In the genomic region with DNA sequence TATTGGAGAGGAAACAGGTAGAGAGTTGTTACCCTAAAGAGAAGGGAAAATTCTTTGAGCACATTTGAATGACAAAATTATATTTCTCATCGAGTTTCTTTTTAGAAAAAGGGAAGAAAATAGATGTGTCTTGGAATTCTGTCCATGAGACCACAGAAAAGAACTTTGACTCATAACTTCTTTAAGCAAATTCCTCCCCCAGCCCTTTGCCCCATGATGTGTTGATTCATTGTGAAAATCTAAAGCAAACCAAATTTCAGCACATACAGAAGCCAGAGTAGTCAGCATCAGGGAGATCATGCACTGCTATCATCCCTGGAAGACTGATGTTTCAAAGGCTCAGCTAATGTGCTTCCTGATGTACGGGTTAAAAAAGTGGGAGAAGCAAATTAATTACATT, we compare ENCODE assay signal across 16 cellular contexts.
A peak's percentile ranks its signal among the peaks of the same experiment; 100 is the strongest.
DNase-seq lines count a peak whose midpoint lies in the region; ATAC-seq and TF ChIP-seq lines count a peak whose summit lies in the region.
"Had no signal": no experiment of that assay in that cellular context is flagged by ENCODE, and none has a peak within 500 bp of the region (broad histone marks: within the 10 kb centered on the region; RNA-seq: fewer than 3 reads in every experiment).

No MANE protein-coding gene starts in this region.

- intact Hi-C loops in mucosa of descending colon (cut with DNase I, micrococcal nuclease) = no loop called here
- intact Hi-C loops in CD4-positive, alpha-beta T cell (cut with DNase I, micrococcal nuclease) = no loop called here

- 100% methylated on average over 1 of the region's 2 CpGs; no CpG with 5 or more reads in 1 of the 2 experiments for WGBS in mesodermal cell (ENCODE audit: insufficient coverage in 2 of 2), 2 experiments

- CTCF ChIA-PET in CD4-positive, alpha-beta T cell (lab: Charles Lee) = no interaction called here

- no peak overlapping the region for H3K9ac ChIP-seq in OCI-LY3 (ENCODE audit: low read length)
- H3K9ac ChIP-seq in endocrine pancreas (ENCODE audit: control insufficient read depth, insufficient read depth, low read length) = no peak overlapping the region

- no peaks in the 10 kb centered on the region for H3K4me1 Mint-ChIP-seq in CD4-positive, alpha-beta T cell (ENCODE audit: low read depth)
- H3K4me1 Mint-ChIP-seq: activated T-helper 17 cell treated with anti-CD3 and anti-CD28 coated beads, Interleukin-2, amount 50 U/mL, for 72 hours; naive B cell had no signal

- H3K4me3 ChIP-seq in AG10803 (ENCODE audit: low read length) (no peak overlapping the region), OCI-LY3 (ENCODE audit: low read length) (no peak overlapping the region), endocrine pancreas (ENCODE audit: control insufficient read depth, insufficient read depth, low read length) (peak overlapping the region; percentile 24), mesodermal cell (ENCODE audit: extremely low read depth, insufficient read depth, low read length, poor library complexity, severe bottlenecking) (no peak overlapping the region), mucosa of descending colon (no peak overlapping the region)
- H3K4me3 ChIP-seq: coronary artery had no signal

- TF ChIP-seq CTCF in AG10803 (conservative IDR thresholded peaks at IDR 0.05; ENCODE audit: low read length) (no peak), OCI-LY3 (IDR thresholded peaks at IDR 0.05; ENCODE audit: low read depth, low read length) (no peak), mucosa of descending colon (IDR thresholded peaks at IDR 0.05) (no peak)
- no peak for TF ChIP-seq CTCF in CD4-positive, alpha-beta T cell (IDR thresholded peaks at IDR 0.05)

- no peak overlapping the region for H2AFZ ChIP-seq in OCI-LY3 (ENCODE audit: low read depth, low read length)

- no peaks in the 10 kb centered on the region for H4K20me1 ChIP-seq in OCI-LY3 (ENCODE audit: insufficient read depth, low read length)

- H3K9me3 ChIP-seq in OCI-LY3 (ENCODE audit: insufficient read depth, low read length) (no peaks in the 10 kb centered on the region), endocrine pancreas (ENCODE audit: control insufficient read depth, low read length) (no peaks in the 10 kb centered on the region), mesodermal cell (ENCODE audit: control insufficient read depth, low read length) (no peaks in the 10 kb centered on the region), mucosa of descending colon (no peaks in the 10 kb centered on the region)
- H3K9me3 ChIP-seq in CD4-positive, alpha-beta T cell (ENCODE audit: control insufficient read depth, low read length) = no peaks in the 10 kb centered on the region

- DNase-seq in AG10803 (ENCODE audit: low read depth) (peak; percentile 37), mucosa of descending colon (no peak), OCI-M1 (lab: John Stamatoyannopoulos, UW) (no peak)
- DNase-seq in CD4-positive, alpha-beta T cell = no peak
- DNase-seq: ACHN; activated CD4-positive, CD25-positive, alpha-beta regulatory T cell; activated CD8-positive, alpha-beta memory T cell treated with anti-CD3 and anti-CD28 coated beads for 24 hours; naive B cell; NCI-H1048 had no signal

- H3K27me3 Mint-ChIP-seq in CD4-positive, alpha-beta T cell = no peaks in the 10 kb centered on the region
- H3K27me3 Mint-ChIP-seq: activated T-helper 17 cell treated with anti-CD3 and anti-CD28 coated beads, Interleukin-2, amount 50 U/mL, for 72 hours had no signal

- no peak overlapping the region for H3K4me3 Mint-ChIP-seq in CD4-positive, alpha-beta T cell
- H3K4me3 Mint-ChIP-seq: activated T-helper 17 cell treated with anti-CD3 and anti-CD28 coated beads, Interleukin-2, amount 50 U/mL, for 72 hours; naive B cell had no signal

- peaks cover 14% of the 10 kb centered on the region for H3K4me1 ChIP-seq in OCI-LY3 (ENCODE audit: low read length)
- peaks cover 3% of the 10 kb centered on the region for H3K4me1 ChIP-seq in endocrine pancreas (ENCODE audit: control insufficient read depth, insufficient read depth, low read length)
- H3K4me1 ChIP-seq in mesodermal cell (ENCODE audit: control insufficient read depth, insufficient read depth, low read length, poor library complexity, severe bottlenecking) = peaks cover 15% of the 10 kb centered on the region
- H3K4me1 ChIP-seq in mucosa of descending colon (ENCODE audit: low read depth) = no peaks in the 10 kb centered on the region

- no peak overlapping the region for H3K27ac Mint-ChIP-seq in CD4-positive, alpha-beta T cell
- H3K27ac Mint-ChIP-seq: activated T-helper 17 cell treated with anti-CD3 and anti-CD28 coated beads, Interleukin-2, amount 50 U/mL, for 72 hours; naive B cell had no signal

- H3K27me3 ChIP-seq in OCI-LY3 (ENCODE audit: low read depth, low read length) = no peaks in the 10 kb centered on the region
- H3K27me3 ChIP-seq in endocrine pancreas (ENCODE audit: control insufficient read depth, insufficient read depth, low read length) = no peaks in the 10 kb centered on the region
- no peaks in the 10 kb centered on the region for H3K27me3 ChIP-seq in CD4-positive, alpha-beta T cell (ENCODE audit: control insufficient read depth, insufficient read depth, low read length)

- ATAC-seq in mucosa of descending colon (no peak), GM19023 (IDR thresholded peaks at IDR 0.05; ENCODE audit: unreplicated experiment) (no peak)
- no peak for ATAC-seq in CD4-positive, alpha-beta T cell (ENCODE audit: poor library complexity)
- ATAC-seq: activated T-helper 17 cell treated with anti-CD3 and anti-CD28 coated beads, Interleukin-2, amount 50 U/mL, for 72 hours; Right ventricle myocardium inferior had no signal

- H3K27ac ChIP-seq in OCI-LY3 (ENCODE audit: low read length) (no peak overlapping the region), mesodermal cell (ENCODE audit: low read depth, low read length, severe bottlenecking) (peak overlapping the region; percentile 42)
- H3K27ac ChIP-seq in CD4-positive, alpha-beta T cell (ENCODE audit: low read depth, low read length) = no peak overlapping the region
- H3K27ac ChIP-seq: coronary artery had no signal

- no peaks in the 10 kb centered on the region for H3K36me3 ChIP-seq in OCI-LY3 (replicated peaks; ENCODE audit: low read depth, low read length)
- no peaks in the 10 kb centered on the region for H3K36me3 ChIP-seq in endocrine pancreas (ENCODE audit: control insufficient read depth, insufficient read depth, low read length)
- H3K36me3 ChIP-seq in mesodermal cell (ENCODE audit: control insufficient read depth, insufficient read depth, low read length) = no peaks in the 10 kb centered on the region
- H3K36me3 ChIP-seq in mucosa of descending colon (ENCODE audit: low read depth) = no peaks in the 10 kb centered on the region

- H3K79me2 ChIP-seq in OCI-LY3 (ENCODE audit: low read length) = no peaks in the 10 kb centered on the region

- peak overlapping the region; percentile 32 for H3K4me2 ChIP-seq in OCI-LY3 (ENCODE audit: low read length)

- H3K36me3 Mint-ChIP-seq in CD4-positive, alpha-beta T cell (ENCODE audit: low read depth) = no peaks in the 10 kb centered on the region
- H3K36me3 Mint-ChIP-seq: naive B cell had no signal

- peaks cover 4% of the 10 kb centered on the region for H3K9me3 Mint-ChIP-seq in CD4-positive, alpha-beta T cell

- POLR2A ChIA-PET in CD4-positive, alpha-beta T cell (lab: Charles Lee) = no interaction called here
